Comparison of ENCODE assay signal across 21 cellular contexts in the genomic region with DNA sequence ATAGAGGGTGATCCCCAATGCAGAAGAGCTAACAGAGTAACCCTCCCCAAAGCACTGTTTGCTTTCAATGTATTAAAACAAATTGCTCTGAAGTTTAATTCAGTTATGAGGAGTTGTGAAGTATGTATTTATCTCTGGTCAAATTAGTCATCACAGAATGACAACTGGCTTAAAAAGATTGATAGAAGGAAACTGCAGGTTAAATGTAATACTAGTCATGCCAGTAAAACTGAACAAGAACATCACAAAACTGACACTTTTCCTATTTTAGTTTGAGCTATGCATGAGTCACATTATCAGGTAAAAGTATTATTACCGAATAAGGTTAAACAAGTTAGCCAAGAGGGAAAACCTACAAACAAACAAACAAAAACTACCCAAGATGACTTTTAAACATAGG.
"Had no signal": no experiment of that assay in that cellular context is flagged by ENCODE, and none has a peak within 500 bp of the region (broad histone marks: within the 10 kb centered on the region; RNA-seq: fewer than 3 reads in every experiment).

No MANE protein-coding gene starts in this region.

- H3K27ac ChIP-seq: gastroesophageal sphincter, heart left ventricle, hepatocyte, psoas muscle, thoracic aorta, tibial nerve, upper lobe of left lung had no signal

- H3K36me3 ChIP-seq: thoracic aorta had no signal

- H3K27me3 ChIP-seq: gastroesophageal sphincter, heart left ventricle, hepatocyte, tibial nerve, upper lobe of left lung had no signal

- H2AFZ ChIP-seq: hepatocyte had no signal

- H3K4me3 ChIP-seq: gastroesophageal sphincter, heart left ventricle, hepatocyte, psoas muscle, thoracic aorta, tibial nerve, upper lobe of left lung had no signal

- H3K79me2 ChIP-seq: hepatocyte had no signal

- H3K4me2 ChIP-seq: hepatocyte had no signal

- H3K4me1 ChIP-seq: gastroesophageal sphincter, heart left ventricle, psoas muscle, tibial nerve, upper lobe of left lung had no signal

- DNase-seq: cortex of kidney; effector memory CD8-positive, alpha-beta T cell; foreskin fibroblast; heart left ventricle; kidney; mesendoderm; midbrain; naive thymus-derived CD8-positive, alpha-beta T cell; nephron progenitor cell; nucleus accumbens; psoas muscle; right cardiac atrium; small intestine; stimulated activated CD4-positive, alpha-beta T cell treated with anti-CD3 and anti-CD28 coated beads, Interleukin-15, amount 100 ng/mL, for 24 hours; stimulated activated CD4-positive, alpha-beta T cell treated with anti-CD3 and anti-CD28 coated beads, Interleukin-2, amount 100 ng/mL, for 48 hours; stimulated activated naive B cell treated with anti-CD40 and anti-IgM and Interleukin-4, amounts not matched to agents 10 μg/mL and 1 μg/mL and 100 μg/mL, for 72 hours; upper lobe of left lung had no signal
